28 cellular contexts compared by ENCODE assay signal in genomic region chr5:164484948-164485347, GRCh38.
"Had no signal": no experiment of that assay in that cellular context is flagged by ENCODE, and none has a peak within 500 bp of the region (broad histone marks: within the 10 kb centered on the region; RNA-seq: fewer than 3 reads in every experiment).

No MANE protein-coding gene starts in this region.

- H3K36me3 ChIP-seq: neural progenitor cell, ovary, spleen, suprapubic skin, tibial artery, transverse colon, upper lobe of right lung, uterus had no signal

- H2AFZ ChIP-seq: neural progenitor cell, parathyroid adenoma had no signal

- H3K4me2 ChIP-seq: neural progenitor cell, smooth muscle cell had no signal

- H3K9ac ChIP-seq: neural progenitor cell, parathyroid adenoma had no signal

- H3K9me3 ChIP-seq: ovary, suprapubic skin, testis, tibial artery, transverse colon, upper lobe of right lung, uterus had no signal

- H3K27ac ChIP-seq: neural progenitor cell, ovary, parathyroid adenoma, psoas muscle, skin epidermis, spleen, suprapubic skin, testis, tibial artery, transverse colon, upper lobe of right lung, uterus had no signal

- DNase-seq: natural killer cell; occipital lobe; ovary; posterior cingulate gyrus; psoas muscle; right cardiac atrium; spleen; stimulated activated CD4-positive, alpha-beta T cell treated with anti-CD3 and anti-CD28 coated beads, Interleukin-12 subunit alpha, Interleukin-12 subunit beta, amount 100 ng/mL, for 4 hours; stimulated activated CD4-positive, alpha-beta T cell treated with anti-CD3 and anti-CD28 coated beads, Interleukin-1b, Interleukin-23, amount 100 ng/mL, for 48 hours; stimulated activated CD4-positive, alpha-beta T cell treated with anti-CD3 and anti-CD28 coated beads, Interleukin-4, amount 100 ng/mL, for 1 hour; stimulated activated CD4-positive, alpha-beta T cell treated with anti-CD3 and anti-CD28 coated beads, Interleukin-4, amount 100 ng/mL, for 4 hours; stimulated activated CD8-positive, alpha-beta memory T cell treated with anti-CD3 and anti-CD28 coated beads, Interleukin-4, amount 100 ng/mL, for 48 hours; stimulated activated naive CD4-positive, alpha-beta T cell; stimulated activated naive CD8-positive, alpha-beta T cell treated with anti-CD3 and anti-CD28 coated beads, Interleukin-15, amount 100 ng/mL, for 72 hours; stimulated activated naive CD8-positive, alpha-beta T cell treated with anti-CD3 and anti-CD28 coated beads, Interleukin-15, Interleukin-2, amounts not matched to agents 100 U/mL and 50 U/mL, for 24 hours; substantia nigra; testis; tibial artery; transverse colon; upper lobe of right lung; uterus had no signal

- ATAC-seq: natural killer cell; psoas muscle; right cardiac atrium; sciatic nerve; stimulated activated memory B cell treated with anti-CD40 and anti-IgM and Interleukin-4, amounts not matched to agents 10 μg/mL and 1 μg/mL and 100 μg/mL, for 72 hours; stimulated activated naive CD8-positive, alpha-beta T cell treated with anti-CD3 and anti-CD28 coated beads, Interleukin-15, amount 100 ng/mL, for 72 hours; stimulated activated naive CD8-positive, alpha-beta T cell treated with anti-CD3 and anti-CD28 coated beads, Interleukin-15, Interleukin-2, amounts not matched to agents 100 U/mL and 50 U/mL, for 24 hours; upper lobe of right lung had no signal

- H3K4me3 ChIP-seq: neural progenitor cell, ovary, psoas muscle, skin epidermis, smooth muscle cell, spleen, suprapubic skin, testis, tibial artery, transverse colon, upper lobe of right lung, uterus had no signal

- H3K79me2 ChIP-seq: parathyroid adenoma had no signal

- H3K27me3 ChIP-seq: neural progenitor cell, ovary, spleen, suprapubic skin, testis, tibial artery, transverse colon, upper lobe of right lung, uterus had no signal

- H3K4me1 ChIP-seq: neural progenitor cell, parathyroid adenoma, psoas muscle, spleen, suprapubic skin, testis, tibial artery, transverse colon, upper lobe of right lung, uterus had no signal
